In the genomic region with DNA sequence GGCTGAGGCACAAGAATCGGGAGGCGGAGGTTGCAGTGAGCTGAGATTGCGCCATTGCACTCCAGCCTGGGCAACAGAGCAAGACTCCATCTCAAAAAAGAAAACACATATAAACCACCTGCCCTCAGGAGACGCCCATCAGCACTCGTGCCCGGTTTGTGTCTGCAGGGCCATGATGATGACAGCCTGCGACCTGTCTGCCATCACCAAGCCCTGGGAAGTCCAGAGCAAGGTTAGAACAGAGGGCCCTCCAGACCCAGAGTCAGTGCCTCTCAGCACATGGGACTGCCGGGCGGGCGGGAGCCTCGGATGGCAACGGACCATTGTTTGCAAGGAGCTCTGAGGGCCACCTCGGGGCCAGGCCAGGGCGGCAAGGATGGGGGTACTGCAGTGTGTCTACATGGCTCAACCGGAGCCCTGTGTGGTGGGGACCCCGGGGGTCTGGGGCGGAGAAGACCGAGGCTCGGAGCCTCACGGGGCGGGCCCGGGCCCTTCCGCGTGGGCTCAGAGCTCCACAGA, we compare ENCODE assay signal across 10 cellular contexts. TPM values are rescaled to one million over a fixed set of nuclear protein-coding genes. Genes with fewer than 3 reads are reported as not detected.
DNase-seq lines count a peak whose midpoint lies in the region; ATAC-seq and TF ChIP-seq lines count a peak whose summit lies in the region.
"Had no signal": no experiment of that assay in that cellular context is flagged by ENCODE, and none has a peak within 500 bp of the region (broad histone marks: within the 10 kb centered on the region; RNA-seq: fewer than 3 reads in every experiment).

No MANE protein-coding gene starts in this region.

- H3K27ac ChIP-seq in left ventricle myocardium inferior (replicated peaks): no peak overlapping the region
- H3K27ac ChIP-seq: body of pancreas, epithelial cell of prostate had no signal

- DNase-seq in left ventricle myocardium superior: peak; percentile 24
- DNase-seq in left ventricle myocardium inferior: no peak
- no peak for DNase-seq in activated naive CD8-positive, alpha-beta T cell treated with anti-CD3 and anti-CD28 coated beads for 36 hours
- no peak for DNase-seq in mesothelial cell of epicardium (ENCODE audit: low spot score in 2 of 2, unreplicated experiment in 2 of 2)
- DNase-seq in type B pancreatic cell (ENCODE audit: extremely low spot score, unreplicated experiment): no peak
- DNase-seq in SW 1271 (lab: John Stamatoyannopoulos, UW): no peak
- no peak for DNase-seq in stimulated activated CD4-positive, alpha-beta T cell treated with anti-CD3 and anti-CD28 coated beads, Interleukin-4, amount 100 ng/mL, for 1 hour
- DNase-seq: body of pancreas had no signal

- H3K36me3 ChIP-seq in left ventricle myocardium inferior: no peaks in the 10 kb centered on the region

- intact Hi-C loops in left ventricle myocardium superior (cut with micrococcal nuclease) (no loop called here), left ventricle myocardium inferior (cut with micrococcal nuclease) (no loop called here)

- H3K27ac Mint-ChIP-seq in activated naive CD8-positive, alpha-beta T cell treated with anti-CD3 and anti-CD28 coated beads for 36 hours: peak overlapping the region; percentile 90
- H3K27ac Mint-ChIP-seq in mesothelial cell of epicardium (no peak overlapping the region), type B pancreatic cell (no peak overlapping the region)

- H3K9me3 Mint-ChIP-seq in activated naive CD8-positive, alpha-beta T cell treated with anti-CD3 and anti-CD28 coated beads for 36 hours: no peaks in the 10 kb centered on the region
- H3K9me3 Mint-ChIP-seq in mesothelial cell of epicardium (no peaks in the 10 kb centered on the region), type B pancreatic cell (no peaks in the 10 kb centered on the region)

- no peak overlapping the region for H3K4me3 ChIP-seq in left ventricle myocardium inferior

- H3K4me1 Mint-ChIP-seq in activated naive CD8-positive, alpha-beta T cell treated with anti-CD3 and anti-CD28 coated beads for 36 hours: peaks cover 7% of the 10 kb centered on the region
- H3K4me1 Mint-ChIP-seq in mesothelial cell of epicardium (peaks cover 2% of the 10 kb centered on the region), type B pancreatic cell (ENCODE audit: unreplicated experiment) (no peaks in the 10 kb centered on the region)

- peaks cover 14% of the 10 kb centered on the region for H3K4me1 ChIP-seq in left ventricle myocardium inferior

- TF ChIP-seq CTCF in left ventricle myocardium inferior (IDR thresholded peaks at IDR 0.05; ENCODE audit: borderline replicate concordance) (no peak), mesothelial cell of epicardium (IDR thresholded peaks at IDR 0.05; ENCODE audit: unreplicated experiment) (no peak), type B pancreatic cell (conservative IDR thresholded peaks at IDR 0.05) (no peak)

- H3K9me3 ChIP-seq in left ventricle myocardium inferior (replicated peaks): no peaks in the 10 kb centered on the region
- H3K9me3 ChIP-seq: body of pancreas had no signal

- peaks cover 11% of the 10 kb centered on the region for H3K36me3 Mint-ChIP-seq in activated naive CD8-positive, alpha-beta T cell treated with anti-CD3 and anti-CD28 coated beads for 36 hours
- H3K36me3 Mint-ChIP-seq in mesothelial cell of epicardium (peaks cover 9% of the 10 kb centered on the region), type B pancreatic cell (no peaks in the 10 kb centered on the region)

- H3K27me3 Mint-ChIP-seq in activated naive CD8-positive, alpha-beta T cell treated with anti-CD3 and anti-CD28 coated beads for 36 hours: no peaks in the 10 kb centered on the region
- no peaks in the 10 kb centered on the region for H3K27me3 Mint-ChIP-seq in mesothelial cell of epicardium (ENCODE audit: low read depth)
- H3K27me3 Mint-ChIP-seq in type B pancreatic cell: no peaks in the 10 kb centered on the region

- H3K27me3 ChIP-seq in left ventricle myocardium inferior (ENCODE audit: low read depth): peaks cover 21% of the 10 kb centered on the region
- H3K27me3 ChIP-seq: body of pancreas had no signal

- no peak for ATAC-seq in left ventricle myocardium superior
- ATAC-seq in GM19452 (IDR thresholded peaks at IDR 0.05; ENCODE audit: unreplicated experiment): no peak

- H3K4me3 Mint-ChIP-seq in activated naive CD8-positive, alpha-beta T cell treated with anti-CD3 and anti-CD28 coated beads for 36 hours: peak overlapping the region; percentile 84
- H3K4me3 Mint-ChIP-seq in mesothelial cell of epicardium (peak overlapping the region; percentile 66), type B pancreatic cell (peak overlapping the region; percentile 11)

RNA-seq across cellular contexts. Expression of gene ATP5ME, which starts 9.3 kb away (rescaled TPM):
- total RNA-seq in left ventricle myocardium superior (1,128 TPM), left ventricle myocardium inferior (914 TPM), mesothelial cell of epicardium (194 to 212 TPM (median 197 TPM) in 3 replicates), type B pancreatic cell (ENCODE audit: low replicate concordance) (285 and 363 TPM in 2 replicates)
- total RNA-seq in activated naive CD8-positive, alpha-beta T cell treated with anti-CD3 and anti-CD28 coated beads for 36 hours: 100 to 1,000 TPM; 284 to 287 TPM

RNA-seq across cellular contexts. Expression of gene MYL5, which starts 9.6 kb away (rescaled TPM):
- total RNA-seq in left ventricle myocardium superior: 2.7 TPM
- total RNA-seq in left ventricle myocardium inferior: 4.5 TPM
- total RNA-seq in activated naive CD8-positive, alpha-beta T cell treated with anti-CD3 and anti-CD28 coated beads for 36 hours: 10 to 100 TPM; 22.7 to 22.9 TPM
- 25.0 to 32.1 TPM (median 32.0 TPM) in 3 replicates for total RNA-seq in mesothelial cell of epicardium
- 20.2 and 21.3 TPM in 2 replicates for total RNA-seq in type B pancreatic cell (ENCODE audit: low replicate concordance)

RNA-seq across cellular contexts. Expression of gene SLC49A3, which starts 24.2 kb away (rescaled TPM):
- total RNA-seq in left ventricle myocardium superior (12.6 TPM), left ventricle myocardium inferior (12.0 TPM), mesothelial cell of epicardium (10.5 to 13.4 TPM (median 11.6 TPM) in 3 replicates), type B pancreatic cell (ENCODE audit: low replicate concordance) (2.5 and 3.3 TPM in 2 replicates)
- under 1 TPM; 0.38 to 0.43 TPM for total RNA-seq in activated naive CD8-positive, alpha-beta T cell treated with anti-CD3 and anti-CD28 coated beads for 36 hours

RNA-seq across cellular contexts. Expression of gene PDE6B, which starts 39.4 kb away (rescaled TPM):
- 2.1 TPM for total RNA-seq in left ventricle myocardium superior
- 2.7 TPM for total RNA-seq in left ventricle myocardium inferior
- total RNA-seq in activated naive CD8-positive, alpha-beta T cell treated with anti-CD3 and anti-CD28 coated beads for 36 hours: 10 to 100 TPM; 12.6 to 13.9 TPM
- total RNA-seq in mesothelial cell of epicardium: 9.0 to 12.0 TPM (median 11.6 TPM) in 3 replicates
- 6.7 and 12.2 TPM in 2 replicates for total RNA-seq in type B pancreatic cell (ENCODE audit: low replicate concordance)

RNA-seq across cellular contexts. Expression of gene PCGF3, which starts 40.9 kb away (rescaled TPM):
- total RNA-seq in left ventricle myocardium superior (20.9 TPM), left ventricle myocardium inferior (21.5 TPM), mesothelial cell of epicardium (88.1 to 93.4 TPM (median 90.9 TPM) in 3 replicates), type B pancreatic cell (ENCODE audit: low replicate concordance) (64.3 and 66.7 TPM in 2 replicates)
- 10 to 100 TPM; 19.7 to 21.2 TPM for total RNA-seq in activated naive CD8-positive, alpha-beta T cell treated with anti-CD3 and anti-CD28 coated beads for 36 hours

Comparison
In these comparisons a context has a peak if more than half of its experiments do, and no peak if none do; other contexts are left out.
1. H3K4me3 Mint-ChIP-seq: peak in every context shown above with its lines; median percentile 84 in activated naive CD8-positive, alpha-beta T cell treated with anti-CD3 and anti-CD28 coated beads for 36 hours; 66 in mesothelial cell of epicardium; 11 in type B pancreatic cell.